Comparison of ENCODE assay signal across 8 cellular contexts in genomic region chr2:18559531-18559930, GRCh38. TPM values are rescaled to one million over a fixed set of nuclear protein-coding genes. Genes with fewer than 3 reads are reported as not detected.
DNase-seq lines count a peak whose midpoint lies in the region; ATAC-seq and TF ChIP-seq lines count a peak whose summit lies in the region.

No MANE protein-coding gene starts in this region.

- peak overlapping the region; percentile 75 for H3K4me3 ChIP-seq in fibroblast of the aortic adventitia (ENCODE audit: low read depth, low read length)

- CTCF ChIA-PET in T-cell (lab: Charles Lee), result interaction anchor here in 1 of 2 donors (1.2 kb wide), 1 partner anchor 39 kb away, joined by 5 read pairs; no protein-coding TSS in a partner anchor

- H3K9me3 Mint-ChIP-seq in T-cell, result peaks cover 0 to 3% (median 0%) of the 10 kb centered on the region in 3 donors

- peaks cover 52 to 58% (median 58%) of the 10 kb centered on the region in 3 donors for H3K4me1 Mint-ChIP-seq in T-cell

- no peak for TF ChIP-seq CTCF in fibroblast of the aortic adventitia (IDR thresholded peaks at IDR 0.05; ENCODE audit: insufficient read depth, low read length)

- peak overlapping the region; percentile 91 for H3K4me3 Mint-ChIP-seq in T-cell

- no peak for ATAC-seq in T-cell (replicated peaks in 1 of 4)
- no peak for ATAC-seq in HG03139 (IDR thresholded peaks at IDR 0.05; ENCODE audit: unreplicated experiment)

- DNase-seq in activated CD4-positive, alpha-beta T cell treated with anti-CD3 and anti-CD28 coated beads for 4 hours, result peak; percentile 1 to 4
- no peak for DNase-seq in activated CD4-positive, alpha-beta T cell treated with anti-CD3 and anti-CD28 coated beads, Interleukin-2, amount 50 U/mL, for 4 hours
- DNase-seq in T-cell (peak in 1 of 34 experiments; percentile 1), fibroblast of the aortic adventitia (ENCODE audit: low read depth) (no peak), retina (peak; percentile 47), OCI-M2 (lab: John Stamatoyannopoulos, UW; ENCODE audit: unreplicated experiment) (no peak), NCI-H2227 (lab: John Stamatoyannopoulos, UW; ENCODE audit: unreplicated experiment) (no peak)

- POLR2A ChIA-PET in T-cell (lab: Charles Lee), result interaction anchor here (0.6 to 1.0 kb wide), 5 partner anchors 13 to 1887 kb away, joined by 3 to 4 read pairs (median 3); partner anchors contain the start of gene RHOB (in 1 of the 2)

- H3K27ac Mint-ChIP-seq in T-cell, result peak overlapping the region; percentile 93 to 97

- H3K27me3 Mint-ChIP-seq in T-cell, result no peaks in the 10 kb centered on the region

- peaks cover 31% of the 10 kb centered on the region for H3K36me3 Mint-ChIP-seq in T-cell

RNA-seq across cellular contexts. Expression of gene RDH14, which starts 0.9 kb away (rescaled TPM):
- total RNA-seq in T-cell (10 to 100 TPM in 4 of 5 donors, 1 to 10 TPM in 1; 9.7 to 21.5 (median 18.8) TPM), fibroblast of the aortic adventitia (ENCODE audit: low replicate concordance) (34.5 and 40.5 TPM in 2 replicates)

RNA-seq across cellular contexts. Expression of gene NT5C1B, which starts 29.8 kb away (rescaled TPM):
- total RNA-seq in T-cell, result not detected
- total RNA-seq in fibroblast of the aortic adventitia (ENCODE audit: low replicate concordance), result not detected in 2 replicates

Comparison
In these comparisons a context has a peak if more than half of its experiments do, and no peak if none do; other contexts are left out.
1. DNase-seq: peak in activated CD4-positive, alpha-beta T cell treated with anti-CD3 and anti-CD28 coated beads for 4 hours (2 of 2) and retina (single experiment); none in activated CD4-positive, alpha-beta T cell treated with anti-CD3 and anti-CD28 coated beads, Interleukin-2, amount 50 U/mL, for 4 hours (0 of 2), fibroblast of the aortic adventitia (single experiment), OCI-M2 (single experiment) and NCI-H2227 (single experiment).